ENCODE assay signal across 9 cellular contexts in the genomic region with DNA sequence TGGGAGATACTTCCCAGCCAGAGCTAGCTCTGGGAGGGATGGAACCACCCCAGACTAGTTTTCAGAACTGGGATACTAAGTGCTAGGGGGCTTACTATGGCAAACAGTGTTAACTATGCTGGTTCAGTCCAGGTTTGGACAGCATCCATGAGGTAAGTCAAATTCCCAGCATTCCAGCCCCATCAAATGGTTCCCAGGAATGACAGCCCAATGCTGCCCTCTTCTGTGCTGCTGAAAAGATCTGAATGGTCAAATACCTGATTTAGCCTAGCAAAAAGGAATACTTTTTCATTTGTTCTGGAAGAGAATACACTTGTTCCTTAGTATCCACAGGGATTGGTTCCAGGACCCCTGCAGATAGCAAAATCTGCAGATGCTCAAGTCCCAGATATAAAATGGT.
A peak's percentile ranks its signal among the peaks of the same experiment; 100 is the strongest.
DNase-seq lines count a peak whose midpoint lies in the region; ATAC-seq and TF ChIP-seq lines count a peak whose summit lies in the region.
"Had no signal": no experiment of that assay in that cellular context is flagged by ENCODE, and none has a peak within 500 bp of the region (broad histone marks: within the 10 kb centered on the region; RNA-seq: fewer than 3 reads in every experiment).

No MANE protein-coding gene starts in this region.

- H3K27ac ChIP-seq in body of pancreas (no peak overlapping the region), left lung (no peak overlapping the region)

- TF ChIP-seq CTCF in AG10803 (conservative IDR thresholded peaks at IDR 0.05; ENCODE audit: low read length), result peak; percentile 50
- peak in 5 of 7 experiments; percentile 14 to 60 (median 54) for TF ChIP-seq CTCF in body of pancreas (IDR thresholded peaks at IDR 0.05)
- no peak for TF ChIP-seq CTCF in left lung (IDR thresholded peaks at IDR 0.05)

- peaks cover 16% of the 10 kb centered on the region for H3K4me1 ChIP-seq in body of pancreas
- H3K4me1 ChIP-seq in left lung, result peaks cover 7 to 10% of the 10 kb centered on the region in 2 donors

- no peak overlapping the region for H3K4me3 ChIP-seq in AG10803 (ENCODE audit: low read length)
- no peak overlapping the region for H3K4me3 ChIP-seq in body of pancreas
- no peak overlapping the region for H3K4me3 ChIP-seq in left lung

- ATAC-seq in body of pancreas (peak; percentile 64), left lung (peak; percentile 69), GM21423 (IDR thresholded peaks at IDR 0.05; ENCODE audit: unreplicated experiment) (no peak), HG02610 (IDR thresholded peaks at IDR 0.05; ENCODE audit: unreplicated experiment) (no peak), HG02763 (IDR thresholded peaks at IDR 0.05; ENCODE audit: unreplicated experiment) (no peak)
- ATAC-seq: activated T-cell treated with anti-CD3 and anti-CD28 coated beads, Interleukin-2, amount 50 U/mL, for 4 hours had no signal

- H3K9me3 ChIP-seq in body of pancreas (no peaks in the 10 kb centered on the region), left lung (no peaks in the 10 kb centered on the region)

- peak; percentile 45 for DNase-seq in AG10803 (ENCODE audit: low read depth)
- peak; percentile 21 for DNase-seq in HK-2 (ENCODE audit: unreplicated experiment)
- DNase-seq in body of pancreas, result peak; percentile 35 to 39 (median 36)
- no peak for DNase-seq in left lung
- no peak for DNase-seq in UCSD-AML1 (lab: John Stamatoyannopoulos, UW; ENCODE audit: unreplicated experiment)
- DNase-seq: activated T-cell treated with anti-CD3 and anti-CD28 coated beads, Interleukin-2, amount 50 U/mL, for 4 hours had no signal

- no peaks in the 10 kb centered on the region for H3K27me3 ChIP-seq in body of pancreas
- no peaks in the 10 kb centered on the region for H3K27me3 ChIP-seq in left lung

- H3K36me3 ChIP-seq in body of pancreas (replicated peaks in 1 of 2; ENCODE audit: insufficient read depth in 1 of 2, low read depth in 2 of 2), result no peaks in the 10 kb centered on the region
- no peaks in the 10 kb centered on the region for H3K36me3 ChIP-seq in left lung

- TF ChIP-seq POLR2A in body of pancreas (IDR thresholded peaks at IDR 0.05), result no peak

- intact Hi-C loops in body of pancreas (cut with DNase I) (no loop called here), left lung (cut with DNase I) (no loop called here)

Comparison
In these comparisons a context has a peak if more than half of its experiments do, and no peak if none do; other contexts are left out.
1. DNase-seq: peak in AG10803 (single experiment), HK-2 (single experiment) and body of pancreas (4 of 4); none in left lung (0 of 2) and UCSD-AML1 (single experiment).
2. CTCF ChIP-seq: peak in AG10803 (single experiment) and body of pancreas (5 of 7); none in left lung (0 of 2).
3. ATAC-seq: peak in body of pancreas (single experiment) and left lung (single experiment); none in GM21423 (single experiment), HG02610 (single experiment) and HG02763 (single experiment).